9 cellular contexts compared by ENCODE assay signal in genomic region chr10:121823993-121824463, GRCh38.
A peak's percentile ranks its signal among the peaks of the same experiment; 100 is the strongest.
DNase-seq lines count a peak whose midpoint lies in the region; ATAC-seq, FAIRE-seq and TF ChIP-seq lines count a peak whose summit lies in the region.
"Had no signal": no experiment of that assay in that cellular context is flagged by ENCODE, and none has a peak within 500 bp of the region (broad histone marks: within the 10 kb centered on the region; RNA-seq: fewer than 3 reads in every experiment).

No MANE protein-coding gene starts in this region.

- no peak overlapping the region for H4K8ac ChIP-seq in H1 (ENCODE audit: extremely low read depth, insufficient read depth, low read length)

- no peak overlapping the region for H3K18ac ChIP-seq in H1 (ENCODE audit: extremely low read depth, low read length)

- H3K4me2 ChIP-seq in OCI-LY3 (ENCODE audit: low read length): no peak overlapping the region
- no peak overlapping the region for H3K4me2 ChIP-seq in H1 (ENCODE audit: insufficient read depth in 1 of 2, low read depth in 2 of 2, low read length in 2 of 2)

- H3K79me2 ChIP-seq in OCI-LY3 (ENCODE audit: low read length) (no peaks in the 10 kb centered on the region), H1 (ENCODE audit: control insufficient read depth in 1 of 2, insufficient read depth in 2 of 2, low read length in 2 of 2) (no peaks in the 10 kb centered on the region)

- H4K5ac ChIP-seq in H1 (ENCODE audit: insufficient read length, low read depth, low read length): no peak overlapping the region

- intact Hi-C loops in mucosa of descending colon (cut with DNase I, micrococcal nuclease): no loop called here

- H2BK5ac ChIP-seq in H1 (ENCODE audit: low read depth, low read length): no peak overlapping the region

- no peaks in the 10 kb centered on the region for H3K27me3 ChIP-seq in H7 (ENCODE audit: control insufficient read depth, insufficient read depth, low read length)
- no peaks in the 10 kb centered on the region for H3K27me3 ChIP-seq in OCI-LY3 (ENCODE audit: low read depth, low read length)
- no peaks in the 10 kb centered on the region for H3K27me3 ChIP-seq in H1 (replicated peaks in 1 of 4; ENCODE audit: control insufficient read depth in 3 of 4, extremely low read depth in 1 of 4, insufficient read depth in 3 of 4, low read length in 3 of 4)
- no peaks in the 10 kb centered on the region for H3K27me3 ChIP-seq in effector memory CD4-positive, alpha-beta T cell (replicated peaks; ENCODE audit: control insufficient read depth, insufficient read depth, low read length, poor library complexity, severe bottlenecking)

- 74% methylated on average over 5 of the region's 5 CpGs; no CpG with 5 or more reads in 1 of the 2 experiments for WGBS in H1 (ENCODE audit: extremely low coverage in 1 of 2, insufficient coverage in 1 of 2, insufficient read length in 1 of 2, insufficient replicate concordance in 2 of 2, low coverage in 1 of 2, low lambda C conversion rate in 2 of 2, missing lambda C conversion rate in 1 of 2), 2 experiments

- no peak overlapping the region for H2BK120ac ChIP-seq in H1 (replicated peaks; ENCODE audit: low read depth, low read length)

- no peak overlapping the region for H3K23ac ChIP-seq in H1 (ENCODE audit: insufficient read length)

- POLR2A ChIA-PET in H1 (lab: Charles Lee; ENCODE audit: partially characterized antibody): interaction anchor here (1.6 kb wide), 1 partner anchor 10 kb away, joined by 5 read pairs; no protein-coding TSS in a partner anchor

- H3K56ac ChIP-seq in H1 (replicated peaks; ENCODE audit: insufficient read length, low read depth, low read length): no peak overlapping the region

- H3K79me1 ChIP-seq in H1 (ENCODE audit: low read depth, low read length): no peaks in the 10 kb centered on the region

- H2AFZ ChIP-seq in OCI-LY3 (ENCODE audit: low read depth, low read length): no peak overlapping the region
- no peak overlapping the region for H2AFZ ChIP-seq in H1 (ENCODE audit: low read length)

- TF ChIP-seq CTCF in OCI-LY3 (IDR thresholded peaks at IDR 0.05; ENCODE audit: low read depth, low read length) (peak; percentile 62), H1 (IDR thresholded peaks at IDR 0.05; ENCODE audit: control extremely low read depth in 1 of 3, insufficient read depth in 1 of 3, low read depth in 1 of 3, low read length in 3 of 3) (peak in 2 of 3 experiments; percentile 27 to 53; a peak in 2 of 4 replicates), mucosa of descending colon (IDR thresholded peaks at IDR 0.05) (peak; percentile 36)

- H2BK12ac ChIP-seq in H1 (ENCODE audit: low read depth, low read length): no peak overlapping the region

- no peak for TF ChIP-seq EP300 in H1 (IDR thresholded peaks at IDR 0.05; ENCODE audit: borderline replicate concordance in 1 of 2, low read depth in 2 of 2, low read length in 2 of 2)

- H2BK20ac ChIP-seq in H1 (ENCODE audit: low read length): no peak overlapping the region

- ATAC-seq in mucosa of descending colon: peak; percentile 48
- no peak for ATAC-seq in GM19452 (IDR thresholded peaks at IDR 0.05; ENCODE audit: unreplicated experiment)

- H2BK15ac ChIP-seq in H1 (ENCODE audit: low read length): no peak overlapping the region

- H3K14ac ChIP-seq in H1 (ENCODE audit: insufficient read length): no peak overlapping the region

- H3K9ac ChIP-seq in OCI-LY3 (ENCODE audit: low read length) (no peak overlapping the region), H1 (replicated peaks in 1 of 4; ENCODE audit: extremely low read depth in 1 of 4, low read depth in 3 of 4, low read length in 3 of 4) (no peak overlapping the region)

- H3K36me3 ChIP-seq in H7 (replicated peaks; ENCODE audit: control insufficient read depth, insufficient read depth, low read length): no peaks in the 10 kb centered on the region
- no peaks in the 10 kb centered on the region for H3K36me3 ChIP-seq in OCI-LY3 (replicated peaks; ENCODE audit: low read depth, low read length)
- peaks cover 0 to 9% (median 0%) of the 10 kb centered on the region in 4 experiments; a peak in 1 of 8 replicates for H3K36me3 ChIP-seq in H1 (ENCODE audit: control insufficient read depth in 2 of 4, insufficient read depth in 4 of 4, low read length in 3 of 4)
- H3K36me3 ChIP-seq in mucosa of descending colon (ENCODE audit: low read depth): no peaks in the 10 kb centered on the region
- H3K36me3 ChIP-seq in effector memory CD4-positive, alpha-beta T cell (ENCODE audit: control insufficient read depth, insufficient read depth, low read length): no peaks in the 10 kb centered on the region

- H3K4me1 ChIP-seq in OCI-LY3 (ENCODE audit: low read length) (0 out of 2 replicates have a peak, but pooled peaks cover 5% of the 10 kb centered on the region), H1 (replicated peaks in 1 of 4; ENCODE audit: control insufficient read depth in 3 of 4, insufficient read depth in 4 of 4, low read length in 3 of 4) (no peaks in the 10 kb centered on the region; a peak in 1 of 7 replicates), mucosa of descending colon (ENCODE audit: low read depth) (no peaks in the 10 kb centered on the region)
- H3K4me1 ChIP-seq in effector memory CD4-positive, alpha-beta T cell (ENCODE audit: control insufficient read depth, insufficient read depth, low read length, poor library complexity, severe bottlenecking): no peaks in the 10 kb centered on the region

- CTCF ChIA-PET in H1 (lab: Charles Lee; ENCODE audit: partially characterized antibody): interaction anchor here (0.6 to 5.1 kb wide), 33 partner anchors 9 to 710 kb away, joined by 3 to 64 read pairs (median 4); partner anchors contain the start of gene ATE1

- no peak overlapping the region for H2AK5ac ChIP-seq in H1 (ENCODE audit: low read depth, low read length)

- no peaks in the 10 kb centered on the region for H3K9me3 ChIP-seq in OCI-LY3 (ENCODE audit: insufficient read depth, low read length)
- H3K9me3 ChIP-seq in H1 (ENCODE audit: insufficient read depth in 2 of 2, low read depth in 1 of 2, low read length in 1 of 2): no peaks in the 10 kb centered on the region
- no peaks in the 10 kb centered on the region for H3K9me3 ChIP-seq in mucosa of descending colon
- H3K9me3 ChIP-seq in effector memory CD4-positive, alpha-beta T cell (ENCODE audit: control insufficient read depth, low read length): no peaks in the 10 kb centered on the region

- H3K27ac ChIP-seq in OCI-LY3 (ENCODE audit: low read length) (no peak overlapping the region), H1 (ENCODE audit: low read depth, low read length) (no peak overlapping the region)
- H3K27ac ChIP-seq in effector memory CD4-positive, alpha-beta T cell (ENCODE audit: insufficient read depth, low read length, poor library complexity, severe bottlenecking): no peak overlapping the region
- H3K27ac ChIP-seq: skin epidermis had no signal

- DNase-seq in Daoy (ENCODE audit: low read depth) (peak; percentile 1), H7 (peak; percentile 41), H1 (ENCODE audit: low read depth in 1 of 2, low spot score in 2 of 2) (no peak), mucosa of descending colon (peak in 1 of 3 donors; percentile 16), GF-D8 (lab: John Stamatoyannopoulos, UW) (no peak)
- no peak for DNase-seq in effector memory CD4-positive, alpha-beta T cell

- H4K91ac ChIP-seq in H1 (replicated peaks; ENCODE audit: insufficient read length, low read length): no peak overlapping the region

- no peak overlapping the region for H3K4ac ChIP-seq in H1 (replicated peaks; ENCODE audit: insufficient read length, low read depth, low read length)

- H3K4me3 ChIP-seq in H7 (ENCODE audit: insufficient read depth, low read depth, low read length) (no peak overlapping the region), OCI-LY3 (ENCODE audit: low read length) (no peak overlapping the region), H1 (ENCODE audit: extremely low read depth in 1 of 4, insufficient read depth in 2 of 4, low read depth in 3 of 4, low read length in 4 of 4) (no peak overlapping the region), mucosa of descending colon (no peak overlapping the region)
- no peak overlapping the region for H3K4me3 ChIP-seq in effector memory CD4-positive, alpha-beta T cell (ENCODE audit: insufficient read depth, low read depth, low read length, poor library complexity, severe bottlenecking)
- H3K4me3 ChIP-seq: skin epidermis had no signal

- H4K20me1 ChIP-seq in OCI-LY3 (ENCODE audit: insufficient read depth, low read length) (no peaks in the 10 kb centered on the region), H1 (replicated peaks in 1 of 2; ENCODE audit: control insufficient read depth in 1 of 2, insufficient read depth in 2 of 2, low read length in 2 of 2) (no peaks in the 10 kb centered on the region)

- H3K23me2 ChIP-seq in H1 (ENCODE audit: low read depth, low read length): no peaks in the 10 kb centered on the region

- peak; percentile 25 to 43; a peak in 3 of 4 replicates for TF ChIP-seq RAD21 in H1 (IDR thresholded peaks at IDR 0.05 in 1 of 2, conservative IDR thresholded peaks at IDR 0.05 in 1 of 2; ENCODE audit: low read depth in 2 of 2, low read length in 2 of 2)

- FAIRE-seq in H1 (lab: Jason Lieb, UNC): peak; percentile 57

- no peak for TF ChIP-seq POLR2A in H1 (IDR thresholded peaks at IDR 0.05; ENCODE audit: control extremely low read depth in 1 of 2, low read depth in 2 of 2, low read length in 2 of 2)

TF ChIP-seq in H1, 55 proteins besides CTCF, POLR2A, EP300 and RAD21:
- TF ChIP-seq RFX5 (IDR thresholded peaks at IDR 0.05; ENCODE audit: borderline replicate concordance, low read depth, low read length): no peak
- no peak for TF ChIP-seq TAF1 (IDR thresholded peaks at IDR 0.05; ENCODE audit: low read depth, low read length)
- TF ChIP-seq HDAC2 (IDR thresholded peaks at IDR 0.05; ENCODE audit: borderline replicate concordance in 1 of 2, low read depth in 2 of 2, low read length in 2 of 2): peak in 1 of 2 experiments; percentile 47; a peak in 1 of 4 replicates
TF ChIP-seq in H1: peak in this region for 1.

Comparison
In these comparisons a context has a peak if more than half of its experiments do, and no peak if none do; other contexts are left out.
1. DNase-seq: peak in Daoy (single experiment) and H7 (single experiment); none in H1 (0 of 2), effector memory CD4-positive, alpha-beta T cell (0 of 3) and GF-D8 (single experiment).
2. Peak in every context shown above with its lines, with median percentiles within 50 percentile points of each other: CTCF ChIP-seq.